In the genomic region with DNA sequence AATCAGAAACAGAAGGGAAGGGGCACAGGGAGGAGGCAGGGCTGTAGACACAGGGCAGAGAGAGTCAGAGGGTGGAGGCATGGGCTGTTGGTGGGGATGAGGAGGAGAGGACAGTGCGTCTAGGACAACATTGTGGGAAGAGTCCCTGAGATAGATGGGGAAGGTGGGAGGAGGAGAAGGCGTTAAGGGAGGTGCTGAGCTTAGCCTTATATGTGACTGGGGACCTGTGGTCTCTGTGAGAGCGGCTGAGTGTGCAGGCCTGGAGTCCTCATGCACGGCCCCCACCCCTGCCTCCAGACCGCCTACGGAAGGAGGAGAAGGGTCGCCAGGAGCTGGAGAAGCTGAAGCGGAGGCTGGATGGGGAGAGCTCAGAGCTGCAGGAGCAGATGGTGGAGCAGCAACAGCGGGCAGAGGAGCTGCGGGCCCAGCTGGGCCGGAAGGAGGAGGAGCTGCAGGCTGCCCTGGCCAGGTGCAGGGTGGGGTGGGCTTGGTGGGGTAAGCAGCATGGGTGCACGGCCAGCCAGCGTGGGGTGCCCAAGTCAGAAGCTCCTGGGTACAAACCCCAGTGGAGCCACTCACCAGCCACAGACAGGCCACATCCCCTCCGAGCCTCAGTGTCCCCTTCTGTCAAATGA, we compare ENCODE assay signal across 30 cellular contexts.
"Had no signal": no experiment of that assay in that cellular context is flagged by ENCODE, and none has a peak within 500 bp of the region (broad histone marks: within the 10 kb centered on the region; RNA-seq: fewer than 3 reads in every experiment).

No MANE protein-coding gene starts in this region.

- H3K9me3 Mint-ChIP-seq: activated naive CD4-positive, alpha-beta T cell treated with anti-CD3 and anti-CD28 coated beads, Interleukin-2, amount 10 ng/mL, durations not matched to agents 7 days and 5 days; activated T-helper 17 cell treated with anti-CD3 and anti-CD28 coated beads, Interleukin-2, amount 50 U/mL, for 72 hours; WTC11 had no signal

- H3K4me2 ChIP-seq: KMS-11 had no signal

- H3K27ac ChIP-seq: breast epithelium, KMS-11 had no signal

- H3K36me3 Mint-ChIP-seq: activated naive CD4-positive, alpha-beta T cell treated with anti-CD3 and anti-CD28 coated beads, Interleukin-2, amount 10 ng/mL, durations not matched to agents 7 days and 5 days; activated naive CD8-positive, alpha-beta T cell treated with anti-CD3 and anti-CD28 coated beads for 36 hours had no signal

- H3K27me3 ChIP-seq: breast epithelium, MG63 had no signal

- H3K4me3 ChIP-seq: breast epithelium, MG63 had no signal

- H3K9me3 ChIP-seq: breast epithelium, MG63 had no signal

- H3K9ac ChIP-seq: KMS-11 had no signal

- H3K4me1 ChIP-seq: breast epithelium had no signal

- DNase-seq: activated CD4-positive, alpha-beta T cell treated with anti-CD3 and anti-CD28 coated beads for 48 hours; activated CD4-positive, alpha-beta T cell treated with anti-CD3 and anti-CD28 coated beads, Interleukin-2, amount 50 U/mL, for 4 hours; activated CD4-positive, CD25-positive, alpha-beta regulatory T cell treated with anti-CD3 and anti-CD28 coated beads, Interleukin-2, amount 50 U/mL, for 72 hours; activated CD8-positive, alpha-beta memory T cell treated with anti-CD3 and anti-CD28 coated beads for 24 hours; activated gamma-delta T cell; activated naive CD4-positive, alpha-beta T cell treated with anti-CD3 and anti-CD28 coated beads, Interleukin-2, amount 10 ng/mL, durations not matched to agents 7 days and 5 days; activated naive CD8-positive, alpha-beta T cell treated with anti-CD3 and anti-CD28 coated beads for 36 hours; activated T-cell treated with anti-CD3 and anti-CD28 coated beads for 4 hours; activated T-cell treated with anti-CD3 and anti-CD28 coated beads, Interleukin-2, amount 50 U/mL, for 48 hours; caudate nucleus; MG63; MV-4-11; NCI-H1092 treated with DMSO at 0.1 percent for 48 hours; NCI-H1417 treated with DMSO at 0.1 percent for 48 hours; NCI-H1694; NCI-H2029; NCI-H2107; NCI-H2171 treated with DMSO at 0.1 percent for 48 hours; NCI-H345; NCI-H510A; NCI-H526 treated with DMSO at 0.1 percent for 48 hours; NCI-H82; PC-3; SHP77 treated with DMSO at 0.1 percent for 48 hours; T-helper 17 cell; T-helper 9 cell had no signal

- H3K27ac Mint-ChIP-seq: activated naive CD4-positive, alpha-beta T cell treated with anti-CD3 and anti-CD28 coated beads, Interleukin-2, amount 10 ng/mL, durations not matched to agents 7 days and 5 days; activated naive CD8-positive, alpha-beta T cell treated with anti-CD3 and anti-CD28 coated beads for 36 hours; activated T-helper 17 cell treated with anti-CD3 and anti-CD28 coated beads, Interleukin-2, amount 50 U/mL, for 72 hours; T-helper 17 cell; WTC11 had no signal

- H3K36me3 ChIP-seq: breast epithelium, MG63 had no signal

- H3K4me1 Mint-ChIP-seq: activated naive CD4-positive, alpha-beta T cell treated with anti-CD3 and anti-CD28 coated beads, Interleukin-2, amount 10 ng/mL, durations not matched to agents 7 days and 5 days; activated naive CD8-positive, alpha-beta T cell treated with anti-CD3 and anti-CD28 coated beads for 36 hours; activated T-helper 17 cell treated with anti-CD3 and anti-CD28 coated beads, Interleukin-2, amount 50 U/mL, for 72 hours; WTC11 had no signal

- H3K4me3 Mint-ChIP-seq: activated naive CD4-positive, alpha-beta T cell treated with anti-CD3 and anti-CD28 coated beads, Interleukin-2, amount 10 ng/mL, durations not matched to agents 7 days and 5 days; activated naive CD8-positive, alpha-beta T cell treated with anti-CD3 and anti-CD28 coated beads for 36 hours; activated T-helper 17 cell treated with anti-CD3 and anti-CD28 coated beads, Interleukin-2, amount 50 U/mL, for 72 hours; T-helper 17 cell; WTC11 had no signal

- ATAC-seq: activated T-helper 17 cell treated with anti-CD3 and anti-CD28 coated beads, Interleukin-2, amount 50 U/mL, for 72 hours; PC-3; T-helper 17 cell; WTC11 had no signal
